ENCODE assay signal across 12 cellular contexts in the genomic region with DNA sequence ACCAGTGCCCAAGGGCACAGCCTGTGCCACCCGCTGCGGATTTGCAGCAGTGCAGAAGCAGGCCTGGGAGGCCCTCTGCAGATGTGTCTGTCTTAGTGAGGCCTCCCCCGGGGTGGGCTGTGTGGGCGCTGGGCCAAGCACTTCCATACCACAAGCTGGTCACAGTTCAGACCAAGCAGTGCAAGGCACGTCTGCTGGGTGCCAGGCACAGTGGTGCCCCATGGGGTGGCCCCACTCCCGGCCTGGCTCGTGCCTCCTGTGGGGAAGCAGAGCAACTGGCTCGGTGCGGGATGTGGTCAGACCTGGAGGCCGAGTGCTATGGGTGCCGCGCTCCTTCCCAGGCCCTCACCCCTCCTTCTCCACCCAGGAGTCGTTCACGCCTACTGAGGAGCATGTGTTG. TPM values are rescaled to one million over a fixed set of nuclear protein-coding genes. Genes with fewer than 3 reads are reported as not detected.
"Had no signal": no experiment of that assay in that cellular context is flagged by ENCODE, and none has a peak within 500 bp of the region (broad histone marks: within the 10 kb centered on the region; RNA-seq: fewer than 3 reads in every experiment).

No MANE protein-coding gene starts in this region.

RNA-seq across cellular contexts. Expression of a gene that starts 39.3 kb away (rescaled TPM):
- total RNA-seq: activated naive CD8-positive, alpha-beta T cell treated with anti-CD3 and anti-CD28 coated beads, Interleukin-2, amount 10 ng/mL, durations not matched to agents 7 days and 5 days; ascending aorta; cerebellum; lung; mesenteric fat pad; mucosa of descending colon; myocyte; neural crest cell; occipital lobe; pulmonary artery endothelial cell; stomach; upper lobe of left lung had no signal
